In the genomic region with DNA sequence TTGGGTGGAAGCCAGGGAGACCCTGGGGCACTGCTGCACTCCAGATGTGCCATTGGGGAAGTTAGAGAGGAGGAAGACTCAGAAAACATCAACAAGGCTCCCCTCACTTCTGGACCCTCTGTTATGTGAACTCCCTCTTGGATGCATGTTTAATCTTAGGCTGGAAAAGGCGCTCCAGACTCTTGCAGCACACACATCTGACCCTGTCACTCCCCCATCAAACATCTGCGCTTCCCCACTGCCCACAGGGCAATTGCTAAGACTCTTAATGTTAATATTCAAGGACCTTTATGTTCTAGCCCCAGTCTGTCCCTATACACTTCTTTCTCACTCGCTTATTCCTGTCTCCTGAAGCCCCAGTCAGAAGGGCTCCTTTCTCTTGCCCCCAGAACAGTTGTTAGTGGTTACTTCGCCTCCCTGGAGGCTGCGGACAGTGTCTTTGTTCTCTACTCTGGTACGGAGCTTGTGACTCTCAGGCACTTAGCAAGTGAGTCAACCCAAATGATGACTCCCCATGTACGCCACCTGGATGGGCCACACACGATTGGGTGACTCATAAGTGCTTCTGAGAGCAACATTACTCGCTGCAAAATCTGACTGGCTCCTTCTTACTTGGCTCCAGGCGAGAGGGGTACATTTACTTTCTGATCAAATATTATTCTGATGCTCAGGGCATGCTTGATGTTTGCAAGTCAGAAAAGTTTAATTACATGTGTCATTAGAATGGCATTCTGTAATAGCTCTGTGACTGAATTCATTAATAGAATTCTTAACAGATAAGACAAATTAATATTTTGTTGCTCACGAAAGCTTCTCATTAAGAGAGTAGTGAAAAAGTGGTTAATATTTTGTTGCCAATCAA, we compare ENCODE assay signal across 8 cellular contexts.
DNase-seq lines count a peak whose midpoint lies in the region; ATAC-seq and FAIRE-seq lines count a peak whose summit lies in the region.
"Had no signal": no experiment of that assay in that cellular context is flagged by ENCODE, and none has a peak within 500 bp of the region (broad histone marks: within the 10 kb centered on the region; RNA-seq: fewer than 3 reads in every experiment).

No MANE protein-coding gene starts in this region.

- H3K4me1 ChIP-seq in small intestine (ENCODE audit: control insufficient read depth in 2 of 2, insufficient read depth in 1 of 2, low read depth in 1 of 2, low read length in 1 of 2) = no peaks in the 10 kb centered on the region
- H3K4me1 ChIP-seq: pancreas had no signal

- H3K27me3 Mint-ChIP-seq in immature natural killer cell (ENCODE audit: low read depth in 3 of 3) = peaks cover 0 to 3% (median 0%) of the 10 kb centered on the region in 3 donors

- 68 to 73% (median 72%) methylated on average over 11 of the region's 11 CpGs for WGBS in small intestine, 3 donors

- DNase-seq in NCI-H1436 (lab: John Stamatoyannopoulos, UW) = peak; percentile 82
- DNase-seq in amniotic epithelial cell (ENCODE audit: low read depth) = peak; percentile 80
- DNase-seq in nucleus accumbens (lab: John Stamatoyannopoulos, UW) = peak in 32 of 56 donors; percentile 4 to 80 (median 38)
- no peak for DNase-seq in small intestine
- DNase-seq in immature natural killer cell = no peak
- DNase-seq: pancreas had no signal

- H3K36me3 ChIP-seq in small intestine (ENCODE audit: control insufficient read depth in 2 of 2, insufficient read depth in 2 of 2, low read length in 2 of 2) = no peaks in the 10 kb centered on the region
- H3K36me3 ChIP-seq: pancreas had no signal

- no peaks in the 10 kb centered on the region for H3K9me3 Mint-ChIP-seq in immature natural killer cell

- H3K27ac ChIP-seq in small intestine (ENCODE audit: low read depth in 1 of 2, low read length in 1 of 2) = no peak overlapping the region
- H3K27ac ChIP-seq: pancreas had no signal

- H3K27ac Mint-ChIP-seq in immature natural killer cell = no peak overlapping the region

- H3K4me3 ChIP-seq in small intestine (ENCODE audit: low read depth in 1 of 2, low read length in 2 of 2) = no peak overlapping the region
- H3K4me3 ChIP-seq: pancreas had no signal

- no peaks in the 10 kb centered on the region for H3K4me1 Mint-ChIP-seq in immature natural killer cell

- FAIRE-seq in small intestine (lab: Jason Lieb, UNC) = no peak
- FAIRE-seq: pancreas had no signal

- no peaks in the 10 kb centered on the region for H3K36me3 Mint-ChIP-seq in immature natural killer cell

- ATAC-seq in GM19023 (IDR thresholded peaks at IDR 0.05; ENCODE audit: unreplicated experiment) (peak; percentile 36), HG02642 (IDR thresholded peaks at IDR 0.05; ENCODE audit: poor library complexity, unreplicated experiment) (no peak)

- H3K27me3 ChIP-seq in small intestine (ENCODE audit: control insufficient read depth in 2 of 2, insufficient read depth in 2 of 2, low read length in 2 of 2) = no peaks in the 10 kb centered on the region
- H3K27me3 ChIP-seq: pancreas had no signal

- H3K4me3 Mint-ChIP-seq in immature natural killer cell = no peak overlapping the region

- H3K9me3 ChIP-seq in small intestine (ENCODE audit: control insufficient read depth, low read depth) = no peaks in the 10 kb centered on the region
- H3K9me3 ChIP-seq: pancreas had no signal

Comparison
In these comparisons a context has a peak if more than half of its experiments do, and no peak if none do; other contexts are left out.
1. DNase-seq: peak in NCI-H1436 (single experiment), amniotic epithelial cell (single experiment) and nucleus accumbens (32 of 56); none in small intestine (single experiment) and immature natural killer cell (0 of 3).